1 cellular context compared by ENCODE assay signal in genomic region chr15:68479406-68479805, GRCh38.
TF ChIP-seq lines count a peak whose summit lies in the region.

No MANE protein-coding gene starts in this region.

TF ChIP-seq in SK-N-SH treated with all-trans-retinoic acid at 6 μM for 48 hours, 23 proteins besides CTCF, POLR2A, EP300 and RAD21 (continued from another document):
- TF ChIP-seq CREB5 (CRISPR knock-in tag; IDR thresholded peaks at IDR 0.05; ENCODE audit: low read depth) (no peak), OSR1 (CRISPR knock-in tag; IDR thresholded peaks at IDR 0.05) (no peak)
TF ChIP-seq in SK-N-SH treated with all-trans-retinoic acid at 6 μM for 48 hours: peak in this region for 0.
